In genomic region chr2:218186355-218186766, GRCh38 we compare ENCODE assay signal across 8 cellular contexts. TPM values are rescaled to one million over a fixed set of nuclear protein-coding genes. Genes with fewer than 3 reads are reported as not detected.
A peak's percentile ranks its signal among the peaks of the same experiment; 100 is the strongest.
DNase-seq lines count a peak whose midpoint lies in the region; ATAC-seq and TF ChIP-seq lines count a peak whose summit lies in the region.
"Had no signal": no experiment of that assay in that cellular context is flagged by ENCODE, and none has a peak within 500 bp of the region (broad histone marks: within the 10 kb centered on the region; RNA-seq: fewer than 3 reads in every experiment).

No MANE protein-coding gene starts in this region.

- H3K4me3 ChIP-seq in Karpas-422 (ENCODE audit: low read length), result no peak overlapping the region; the same call in 1 of the 2 replicates
- H3K4me3 ChIP-seq: skin epidermis had no signal

- H2AFZ ChIP-seq in Karpas-422 (ENCODE audit: low read length), result peak overlapping the region; percentile 60

- peak overlapping the region; percentile 55 for H3K4me2 ChIP-seq in Karpas-422 (ENCODE audit: low read depth, low read length, poor library complexity, severe bottlenecking)

- no peaks in the 10 kb centered on the region for H3K9me2 ChIP-seq in Karpas-422 (replicated peaks; ENCODE audit: insufficient read depth, low read length)

- TF ChIP-seq CTCF in foreskin keratinocyte (conservative IDR thresholded peaks at IDR 0.05) (peak; percentile 89), omental fat pad (IDR thresholded peaks at IDR 0.05) (peak in 1 of 3 donors; percentile 26)

- DNase-seq in Karpas-422, result peak; percentile 88
- DNase-seq in RPMI7951 (ENCODE audit: low read depth), result peak; percentile 73
- DNase-seq in activated T-helper 1 cell treated with anti-CD3 and anti-CD28 coated beads, Interleukin-2, amount 50 U/mL, for 16 hours (ENCODE audit: low read depth in 1 of 2, low spot score in 1 of 2), result peak; percentile 40 to 44
- DNase-seq in foreskin keratinocyte, result peak in 1 of 2 donors; percentile 57
- DNase-seq in omental fat pad (ENCODE audit: low spot score), result peak; percentile 52
- peak; percentile 54 for DNase-seq in stromal cell of bone marrow (ENCODE audit: low read depth)

- no peaks in the 10 kb centered on the region for H4K20me1 ChIP-seq in Karpas-422 (ENCODE audit: insufficient read depth, low read depth, low read length)

- no peaks in the 10 kb centered on the region for H3K36me3 ChIP-seq in Karpas-422 (ENCODE audit: insufficient read depth, low read length)

- no peaks in the 10 kb centered on the region for H3K9me3 ChIP-seq in Karpas-422 (ENCODE audit: low read length)

- H3K9ac ChIP-seq in Karpas-422 (ENCODE audit: low read length), result 0 out of 2 replicates have a peak overlapping the region, but pooled peaks have one; percentile 19

- no peaks in the 10 kb centered on the region for H3K79me2 ChIP-seq in Karpas-422 (ENCODE audit: low read length)

- ATAC-seq in GM18498 (IDR thresholded peaks at IDR 0.05; ENCODE audit: unreplicated experiment), result peak; percentile 59
- peak; percentile 86 for ATAC-seq in foreskin keratinocyte
- peak; percentile 63 for ATAC-seq in omental fat pad (ENCODE audit: low FRiP score)

- no peak overlapping the region for H3K27ac ChIP-seq in Karpas-422 (ENCODE audit: low read length)
- H3K27ac ChIP-seq in foreskin keratinocyte, result no peak overlapping the region

- H3K4me1 ChIP-seq in Karpas-422 (ENCODE audit: low read length) (peaks cover 5% of the 10 kb centered on the region), foreskin keratinocyte (no peaks in the 10 kb centered on the region)

- no peaks in the 10 kb centered on the region for H3K27me3 ChIP-seq in Karpas-422 (ENCODE audit: low read length)
- no peaks in the 10 kb centered on the region for H3K27me3 ChIP-seq in foreskin keratinocyte

RNA-seq across cellular contexts. Expression of gene CXCR1, which starts 19.6 kb away (rescaled TPM):
- total RNA-seq in Karpas-422 (2014; rRNA removed; shearing (Covaris generic); ENCODE audit: low replicate concordance), result not detected in 2 replicates
- not detected in 2 replicates for total RNA-seq in RPMI7951 (2014; rRNA removed; shearing (Covaris generic))
- total RNA-seq in foreskin keratinocyte, result 0.28 and 0.41 TPM in 2 replicates
- polyA plus RNA-seq in foreskin keratinocyte, result 0.39 and 0.55 TPM in 2 replicates
- total RNA-seq in omental fat pad, result 10 to 100 TPM in 1 of 4 donors, under 1 TPM in 3; 0.36 to 26.8 (median 0.64) TPM

RNA-seq across cellular contexts. Expression of gene ARPC2, which starts 30.6 kb away (rescaled TPM):
- total RNA-seq in Karpas-422 (2014; rRNA removed; shearing (Covaris generic); ENCODE audit: low replicate concordance), result 474 and 568 TPM in 2 replicates
- 600 and 648 TPM in 2 replicates for total RNA-seq in RPMI7951 (2014; rRNA removed; shearing (Covaris generic))
- total RNA-seq in foreskin keratinocyte (794 and 818 TPM in 2 replicates), omental fat pad (100 to 1,000 TPM; 278 to 384 (median 348) TPM)
- 894 and 918 TPM in 2 replicates for polyA plus RNA-seq in foreskin keratinocyte
